19 cellular contexts compared by ENCODE assay signal in genomic region chr1:204528241-204528640, GRCh38.
"Had no signal": no experiment of that assay in that cellular context is flagged by ENCODE, and none has a peak within 500 bp of the region (broad histone marks: within the 10 kb centered on the region; RNA-seq: fewer than 3 reads in every experiment).

No MANE protein-coding gene starts in this region.

- H3K27ac Mint-ChIP-seq: activated CD4-positive, alpha-beta T cell treated with anti-CD3 and anti-CD28 coated beads for 36 hours; activated CD8-positive, alpha-beta T cell treated with anti-CD3 and anti-CD28 coated beads for 36 hours; activated naive CD8-positive, alpha-beta T cell treated with anti-CD3 and anti-CD28 coated beads, Interleukin-2, amount 10 ng/mL, durations not matched to agents 7 days and 5 days; activated T-cell treated with anti-CD3 and anti-CD28 coated beads, Interleukin-2, amount 50 U/mL, for 72 hours; neural progenitor cell had no signal

- H3K27ac ChIP-seq: dorsolateral prefrontal cortex, neural progenitor cell, ovary, SJCRH30, skin epidermis had no signal

- H3K36me3 ChIP-seq: ovary had no signal

- H3K9ac ChIP-seq: neural progenitor cell had no signal

- H3K4me1 ChIP-seq: neural progenitor cell, SJCRH30 had no signal

- H3K4me1 Mint-ChIP-seq: neural progenitor cell had no signal

- H3K9me3 ChIP-seq: ovary, SJCRH30 had no signal

- H3K4me3 Mint-ChIP-seq: activated CD4-positive, alpha-beta T cell treated with anti-CD3 and anti-CD28 coated beads for 36 hours; activated CD8-positive, alpha-beta T cell treated with anti-CD3 and anti-CD28 coated beads for 36 hours; activated naive CD8-positive, alpha-beta T cell treated with anti-CD3 and anti-CD28 coated beads, Interleukin-2, amount 10 ng/mL, durations not matched to agents 7 days and 5 days; activated T-cell treated with anti-CD3 and anti-CD28 coated beads, Interleukin-2, amount 50 U/mL, for 72 hours; neural progenitor cell had no signal

- FAIRE-seq: bronchial epithelial cell had no signal

- H3K9me3 Mint-ChIP-seq: neural progenitor cell had no signal

- DNase-seq: activated CD4-positive, alpha-beta T cell treated with anti-CD3 and anti-CD28 coated beads for 36 hours; activated CD8-positive, alpha-beta T cell treated with anti-CD3 and anti-CD28 coated beads for 36 hours; activated gamma-delta T cell; activated naive CD8-positive, alpha-beta T cell treated with anti-CD3 and anti-CD28 coated beads, Interleukin-2, amount 10 ng/mL, durations not matched to agents 7 days and 5 days; activated T-cell treated with anti-CD3 and anti-CD28 coated beads, Interleukin-2, amount 50 U/mL, for 72 hours; anterior cingulate cortex; dorsolateral prefrontal cortex; kidney glomerular epithelial cell; mesendoderm; ovary; SJCRH30; stimulated activated CD4-positive, alpha-beta T cell treated with anti-CD3 and anti-CD28 coated beads, Interleukin-4, amount 100 ng/mL, for 24 hours; stimulated activated naive CD4-positive, alpha-beta T cell treated with Interleukin-2 at 50 U/mL for 16 hours; T-helper 2 cell; trophoblast cell had no signal

- H3K4me3 ChIP-seq: dorsolateral prefrontal cortex, neural progenitor cell, ovary, SJCRH30, skin epidermis had no signal

- H3K4me2 ChIP-seq: neural progenitor cell had no signal

- H3K27me3 Mint-ChIP-seq: activated CD4-positive, alpha-beta T cell treated with anti-CD3 and anti-CD28 coated beads for 36 hours; activated CD8-positive, alpha-beta T cell treated with anti-CD3 and anti-CD28 coated beads for 36 hours; activated naive CD8-positive, alpha-beta T cell treated with anti-CD3 and anti-CD28 coated beads, Interleukin-2, amount 10 ng/mL, durations not matched to agents 7 days and 5 days had no signal

- H3K27me3 ChIP-seq: dorsolateral prefrontal cortex, neural progenitor cell, ovary, SJCRH30 had no signal

- ATAC-seq: activated CD4-positive, alpha-beta T cell treated with anti-CD3 and anti-CD28 coated beads for 36 hours; activated CD8-positive, alpha-beta T cell treated with anti-CD3 and anti-CD28 coated beads for 36 hours; activated T-cell treated with anti-CD3 and anti-CD28 coated beads, Interleukin-2, amount 50 U/mL, for 72 hours; esophagus mucosa had no signal

- H2AFZ ChIP-seq: neural progenitor cell had no signal
